ENCODE assay signal across 1 cellular context in genomic region chr6:138692058-138692977, GRCh38.
A peak's percentile ranks its signal among the peaks of the same experiment; 100 is the strongest.
TF ChIP-seq lines count a peak whose summit lies in the region.

No MANE protein-coding gene starts in this region.

TF ChIP-seq in HepG2, 621 proteins besides CTCF, POLR2A, EP300 and RAD21 (continued from another document and continues in another):
- TF ChIP-seq PBX2 (CRISPR knock-in tag; IDR thresholded peaks at IDR 0.05) (no peak), TFE3 (CRISPR knock-in tag; IDR thresholded peaks at IDR 0.05) (no peak), POLR2AphosphoS2 (IDR thresholded peaks at IDR 0.05; ENCODE audit: low read depth, low read length) (no peak), ZNF33B (CRISPR knock-in tag; IDR thresholded peaks at IDR 0.05) (no peak), ARNT2 (CRISPR knock-in tag; IDR thresholded peaks at IDR 0.05; ENCODE audit: low read depth) (peak; percentile 25), ZNF562 (CRISPR knock-in tag; IDR thresholded peaks at IDR 0.05; ENCODE audit: borderline replicate concordance) (0 out of 2 replicates have a peak, but pooled peaks have one; percentile 70), CSRNP1 (CRISPR knock-in tag; IDR thresholded peaks at IDR 0.05) (no peak), RFX5 (IDR thresholded peaks at IDR 0.05; ENCODE audit: low read depth, low read length) (no peak), ZNF574 (CRISPR knock-in tag; IDR thresholded peaks at IDR 0.05) (no peak), MNT (IDR thresholded peaks at IDR 0.05) (no peak), PHF21A (CRISPR knock-in tag; IDR thresholded peaks at IDR 0.05) (no peak; the same call in 1 of the 2 replicates), ZNF841 (CRISPR knock-in tag; IDR thresholded peaks at IDR 0.05; ENCODE audit: borderline replicate concordance) (peak; percentile 69; the same call in 1 of the 2 replicates), ZFY (CRISPR knock-in tag; IDR thresholded peaks at IDR 0.05) (0 out of 2 replicates have a peak, but pooled peaks have one; percentile 31), HOMEZ (CRISPR knock-in tag; IDR thresholded peaks at IDR 0.05; ENCODE audit: low read depth) (no peak), HNRNPL (IDR thresholded peaks at IDR 0.05; ENCODE audit: low read depth, low read length) (no peak), ZBTB1 (CRISPR knock-in tag; IDR thresholded peaks at IDR 0.05; ENCODE audit: borderline replicate concordance) (no peak), CENPBD1 (CRISPR knock-in tag; IDR thresholded peaks at IDR 0.05; ENCODE audit: borderline replicate concordance, low read depth) (no peak; the same call in 1 of the 2 replicates), LBX2 (CRISPR knock-in tag; IDR thresholded peaks at IDR 0.05; ENCODE audit: borderline replicate concordance) (no peak; the same call in 1 of the 2 replicates), LCORL (IDR thresholded peaks at IDR 0.05) (no peak), LCORL (CRISPR knock-in tag; IDR thresholded peaks at IDR 0.05) (no peak), NFE2 (CRISPR knock-in tag; IDR thresholded peaks at IDR 0.05) (no peak), ZNF660 (CRISPR knock-in tag; IDR thresholded peaks at IDR 0.05; ENCODE audit: borderline replicate concordance, low read depth) (no peak), HBP1 (CRISPR knock-in tag; IDR thresholded peaks at IDR 0.05; ENCODE audit: low read depth) (peak; percentile 75; the same call in 1 of the 2 replicates), GTF2F1 (IDR thresholded peaks at IDR 0.05; ENCODE audit: low read length) (no peak), RXRA (CRISPR knock-in tag; IDR thresholded peaks at IDR 0.05) (0 out of 2 replicates have a peak, but pooled peaks have one; percentile 2), TARDBP (CRISPR knock-in tag; IDR thresholded peaks at IDR 0.05) (no peak), PRPF4 (IDR thresholded peaks at IDR 0.05; ENCODE audit: low read depth, low read length, poor library complexity, severe bottlenecking) (no peak), MXI1 (IDR thresholded peaks at IDR 0.05; ENCODE audit: borderline replicate concordance, low read depth, low read length) (peak; percentile 10; the same call in 1 of the 3 replicates), ZNF816 (CRISPR knock-in tag; IDR thresholded peaks at IDR 0.05; ENCODE audit: borderline replicate concordance) (no peak), IRF2 (CRISPR knock-in tag; IDR thresholded peaks at IDR 0.05) (no peak), FOXK1 (CRISPR knock-in tag; IDR thresholded peaks at IDR 0.05; ENCODE audit: borderline replicate concordance, low read depth) (no peak), ARNT (IDR thresholded peaks at IDR 0.05) (no peak), MIXL1 (CRISPR knock-in tag; IDR thresholded peaks at IDR 0.05) (no peak), DRAP1 (CRISPR knock-in tag; IDR thresholded peaks at IDR 0.05) (no peak), TEF (CRISPR knock-in tag; IDR thresholded peaks at IDR 0.05) (no peak), ZNF83 (CRISPR knock-in tag; IDR thresholded peaks at IDR 0.05; ENCODE audit: borderline replicate concordance) (no peak), REST (IDR thresholded peaks at IDR 0.05; ENCODE audit: borderline replicate concordance in 1 of 2, low read depth in 1 of 2, low read length in 2 of 2) (no peak), FOXA3 (CRISPR knock-in tag; IDR thresholded peaks at IDR 0.05) (no peak), PPARG (CRISPR knock-in tag; conservative IDR thresholded peaks at IDR 0.05) (peak; percentile 11; the same call in 1 of the 2 replicates), NFKB2 (CRISPR knock-in tag; IDR thresholded peaks at IDR 0.05; ENCODE audit: borderline replicate concordance) (no peak), PCBP2 (optimal IDR thresholded peaks at IDR 0.05; ENCODE audit: low read depth, low read length, poor library complexity, severe bottlenecking) (no peak), IKZF1 (IDR thresholded peaks at IDR 0.05) (no peak), EZH2 (conservative IDR thresholded peaks at IDR 0.05; ENCODE audit: low read depth, low read length) (no peak), KLF9 (CRISPR knock-in tag; IDR thresholded peaks at IDR 0.05; ENCODE audit: low read depth) (no peak)
